ENCODE assay signal across 14 cellular contexts in the genomic region with DNA sequence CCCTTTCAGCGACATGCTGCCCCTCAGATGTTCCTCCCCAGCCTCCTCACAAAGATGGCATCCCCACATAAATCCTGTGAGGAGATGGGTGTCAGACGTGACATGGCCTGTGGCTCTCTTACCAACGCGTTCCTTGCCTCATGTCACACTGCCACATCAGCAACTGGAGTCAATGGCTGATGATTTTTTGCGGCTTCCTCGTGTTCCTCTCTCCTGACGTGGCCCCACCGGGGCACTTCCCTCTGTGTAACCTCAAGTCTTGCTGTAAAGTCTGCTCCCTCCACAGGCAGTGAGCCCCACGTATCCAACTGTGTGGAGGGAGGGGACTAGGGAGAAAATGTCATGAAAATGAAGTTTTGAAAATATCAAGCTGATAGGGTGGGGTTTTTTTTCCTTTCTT. TPM values are rescaled to one million over a fixed set of nuclear protein-coding genes. Genes with fewer than 3 reads are reported as not detected.
DNase-seq lines count a peak whose midpoint lies in the region; ATAC-seq lines count a peak whose summit lies in the region.
"Had no signal": no experiment of that assay in that cellular context is flagged by ENCODE, and none has a peak within 500 bp of the region (broad histone marks: within the 10 kb centered on the region; RNA-seq: fewer than 3 reads in every experiment).

No MANE protein-coding gene starts in this region.

- DNase-seq in GDM1 (lab: John Stamatoyannopoulos, UW): peak; percentile 76
- peak; percentile 53 for DNase-seq in SKM-1 (lab: John Stamatoyannopoulos, UW; ENCODE audit: unreplicated experiment)
- DNase-seq in mesendoderm: peak; percentile 48
- no peak for DNase-seq in activated gamma-delta T cell treated with Interleukin-2 at 50 U/mL for 16 hours
- no peak for DNase-seq in NCI-H510A (lab: John Stamatoyannopoulos, UW)
- DNase-seq: activated T-cell treated with anti-CD3 and anti-CD28 coated beads, Interleukin-2, amount 50 U/mL, for 24 hours; Caco-2; kidney glomerular epithelial cell; NCI-H2029 treated with DMSO at 0.1 percent for 48 hours; OCI-M1; substantia nigra had no signal

- H3K56ac ChIP-seq in mesendoderm (ENCODE audit: low read length): peak overlapping the region; percentile 28

- no peaks in the 10 kb centered on the region for H3K27me3 ChIP-seq in mesendoderm (ENCODE audit: insufficient read depth, low read length, poor library complexity)

- no peak overlapping the region for H3K23ac ChIP-seq in mesendoderm (ENCODE audit: low read length)

- H2BK15ac ChIP-seq in mesendoderm (replicated peaks; ENCODE audit: low read depth): peak overlapping the region; percentile 41

- H3K27ac ChIP-seq in mesendoderm (ENCODE audit: low read depth, low read length): no peak overlapping the region

- peaks cover 4% of the 10 kb centered on the region for H3K4me1 ChIP-seq in mesendoderm (ENCODE audit: control insufficient read depth, low read depth, low read length)
- H3K4me1 ChIP-seq: Caco-2 had no signal

- no CpG with 5 or more reads among the region's 9 CpGs for WGBS in mesendoderm (ENCODE audit: extremely low coverage, insufficient coverage, low lambda C conversion rate)

- no peak overlapping the region for H3K4me3 ChIP-seq in mesendoderm (ENCODE audit: low read length)

- H3K36me3 ChIP-seq in mesendoderm (ENCODE audit: control insufficient read depth, insufficient read depth, low read length): no peaks in the 10 kb centered on the region

- ATAC-seq in HG03432 (IDR thresholded peaks at IDR 0.05; ENCODE audit: unreplicated experiment) (peak; percentile 46), GM19467 (IDR thresholded peaks at IDR 0.05; ENCODE audit: unreplicated experiment) (no peak)
- ATAC-seq: right cardiac atrium had no signal

- H3K79me1 ChIP-seq in mesendoderm (ENCODE audit: low read length): no peaks in the 10 kb centered on the region

- H2BK120ac ChIP-seq in mesendoderm (ENCODE audit: low read depth, low read length): no peak overlapping the region

- no peak overlapping the region for H4K8ac ChIP-seq in mesendoderm (ENCODE audit: low read depth, low read length)

- no peaks in the 10 kb centered on the region for H3K79me2 ChIP-seq in mesendoderm (ENCODE audit: control insufficient read depth, insufficient read depth, low read length)

- H4K5ac ChIP-seq in mesendoderm (ENCODE audit: low read length): no peak overlapping the region

- H3K4ac ChIP-seq in mesendoderm (ENCODE audit: low read depth, low read length): no peak overlapping the region

- H2AK5ac ChIP-seq in mesendoderm (ENCODE audit: low read length): no peak overlapping the region

- H2BK5ac ChIP-seq in mesendoderm (ENCODE audit: low read length): no peak overlapping the region

- no peak overlapping the region for H3K4me2 ChIP-seq in mesendoderm (ENCODE audit: low read length)

- no peak overlapping the region for H3K18ac ChIP-seq in mesendoderm (ENCODE audit: low read length)

- H3K9ac ChIP-seq in mesendoderm (ENCODE audit: low read length): no peak overlapping the region

RNA-seq across cellular contexts. Expression of a gene that starts 53.2 kb away (rescaled TPM):
- polyA plus RNA-seq in mesendoderm (2013, experiment 1 of 2): 80.4 TPM
- polyA plus RNA-seq in mesendoderm (2013, experiment 2 of 2): 79.0 TPM
- polyA plus RNA-seq: right cardiac atrium had no signal

Comparison
In these comparisons a context has a peak if more than half of its experiments do, and no peak if none do; other contexts are left out.
1. DNase-seq: peak in GDM1 (single experiment), SKM-1 (single experiment) and mesendoderm (single experiment); none in activated gamma-delta T cell treated with Interleukin-2 at 50 U/mL for 16 hours (single experiment) and NCI-H510A (single experiment).